In the genomic region with DNA sequence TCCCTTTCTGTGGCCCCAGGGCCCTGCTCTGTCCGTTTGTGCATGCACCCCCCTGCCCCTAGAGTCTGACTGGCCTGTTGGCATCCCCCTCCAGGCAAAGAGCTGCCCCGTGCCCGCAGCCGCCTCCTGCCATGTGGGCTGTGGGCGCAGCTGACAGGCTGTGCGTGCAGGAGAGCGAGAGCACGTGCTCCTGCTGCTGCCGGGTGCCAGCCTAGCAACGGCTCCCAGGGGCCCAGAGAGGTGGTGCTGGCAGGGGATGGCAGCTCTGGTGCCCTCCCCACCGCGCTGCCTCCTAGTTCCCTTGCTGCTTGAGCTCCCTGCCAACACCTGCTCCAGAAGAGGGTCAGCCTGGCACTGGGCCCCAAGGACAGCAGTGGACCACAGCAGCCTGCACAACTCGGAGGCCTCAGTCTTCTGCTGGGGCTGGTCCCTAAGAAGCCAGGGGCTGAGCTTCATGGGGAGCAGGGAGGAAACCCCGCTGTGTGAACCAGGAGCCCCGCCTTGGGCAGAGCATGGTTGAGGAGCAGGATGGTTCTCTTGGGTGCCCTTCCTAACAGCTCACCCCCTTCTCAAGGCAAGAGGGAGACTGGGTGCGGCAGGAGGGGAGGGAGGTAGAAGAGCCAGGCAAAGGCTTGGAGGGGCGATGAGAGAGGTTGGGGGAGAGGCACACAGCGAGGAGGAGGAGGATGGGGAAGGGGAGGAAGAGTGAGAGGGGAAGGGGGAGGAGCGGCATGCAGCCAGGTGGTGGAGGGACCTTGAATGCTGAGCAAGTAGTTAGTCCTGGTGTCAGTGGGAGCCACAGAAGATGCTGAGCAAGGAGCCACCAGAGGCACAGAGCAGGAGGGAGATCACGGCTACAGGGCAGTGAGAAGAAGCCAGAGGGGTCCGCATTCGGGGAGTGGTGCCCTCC, we compare ENCODE assay signal across 10 cellular contexts. TPM values are rescaled to one million over a fixed set of nuclear protein-coding genes. Genes with fewer than 3 reads are reported as not detected.
DNase-seq lines count a peak whose midpoint lies in the region; ATAC-seq, FAIRE-seq and TF ChIP-seq lines count a peak whose summit lies in the region.
"Had no signal": no experiment of that assay in that cellular context is flagged by ENCODE, and none has a peak within 500 bp of the region (broad histone marks: within the 10 kb centered on the region; RNA-seq: fewer than 3 reads in every experiment).

No MANE protein-coding gene starts in this region.

- H3K27me3 Mint-ChIP-seq in endodermal cell (ENCODE audit: insufficient read depth), result no peaks in the 10 kb centered on the region
- no peaks in the 10 kb centered on the region for H3K27me3 Mint-ChIP-seq in type B pancreatic cell

- CTCF ChIA-PET in HEK293 (lab: Yijun Ruan, JAX), result interaction anchor here (0.5 to 11.4 kb wide), 9 partner anchors 10 to 81 kb away, joined by 3 to 85 read pairs (median 14); no protein-coding TSS in a partner anchor

- FAIRE-seq in pancreas (lab: Jason Lieb, UNC), result no peak

- POLR2A ChIA-PET in HEK293 (lab: Yijun Ruan, JAX), result interaction anchor here (0.7 to 5.5 kb wide), 3 partner anchors 24 to 129 kb away, joined by 3 to 41 read pairs (median 3); a partner anchor contains a TSS

- H3K36me3 Mint-ChIP-seq in endodermal cell (ENCODE audit: low read depth) (no peaks in the 10 kb centered on the region), type B pancreatic cell (no peaks in the 10 kb centered on the region)

- H3K4me3 Mint-ChIP-seq in endodermal cell (no peak overlapping the region), type B pancreatic cell (no peak overlapping the region)

- H3K27me3 ChIP-seq in endodermal cell (ENCODE audit: control insufficient read depth, insufficient read depth, low read length, poor library complexity, severe bottlenecking), result no peaks in the 10 kb centered on the region
- H3K27me3 ChIP-seq in pancreas, result no peaks in the 10 kb centered on the region
- H3K27me3 ChIP-seq in HAP-1 (ENCODE audit: low read depth), result no peaks in the 10 kb centered on the region

- H3K4me3 ChIP-seq in HEK293 (ENCODE audit: low read depth, low read length), result no peak overlapping the region
- H3K4me3 ChIP-seq in endodermal cell (ENCODE audit: low read length), result no peak overlapping the region
- H3K4me3 ChIP-seq in pancreas, result no peak overlapping the region
- no peak overlapping the region for H3K4me3 ChIP-seq in HAP-1
- H3K4me3 ChIP-seq: prostate gland had no signal

- H3K9ac ChIP-seq in endodermal cell (ENCODE audit: extremely low read depth, low read length, poor library complexity, severe bottlenecking), result no peak overlapping the region

- H3K9me3 Mint-ChIP-seq in endodermal cell, result no peaks in the 10 kb centered on the region
- H3K9me3 Mint-ChIP-seq in type B pancreatic cell, result no peaks in the 10 kb centered on the region

- DNase-seq in NCI-H345 treated with DMSO at 0.1 percent for 48 hours (lab: John Stamatoyannopoulos, UW; ENCODE audit: unreplicated experiment), result peak; percentile 77
- DNase-seq in endodermal cell, result peak; percentile 59
- DNase-seq in pancreas, result peak in 1 of 6 donors; percentile 60
- DNase-seq in HAP-1 (ENCODE audit: low spot score in 2 of 2), result no peak
- no peak for DNase-seq in type B pancreatic cell (ENCODE audit: extremely low spot score, unreplicated experiment)
- DNase-seq: erythroblast had no signal

- H3K27ac ChIP-seq in HEK293 (ENCODE audit: extremely low read depth, low read depth, low read length) (no peak overlapping the region), endodermal cell (ENCODE audit: low read depth, low read length) (no peak overlapping the region), pancreas (no peak overlapping the region)
- H3K27ac ChIP-seq: prostate gland had no signal

- ATAC-seq in pancreas (peak in 3 of 4 donors; percentile 29 to 43 (median 36)), GM18519 (IDR thresholded peaks at IDR 0.05; ENCODE audit: low FRiP score, unreplicated experiment) (no peak), HG02981 (IDR thresholded peaks at IDR 0.05; ENCODE audit: unreplicated experiment) (no peak)

- H3K9me3 ChIP-seq in HEK293 (ENCODE audit: control insufficient read depth, insufficient read depth, low read depth, low read length) (no peaks in the 10 kb centered on the region), endodermal cell (ENCODE audit: control insufficient read depth, low read length) (no peaks in the 10 kb centered on the region), pancreas (no peaks in the 10 kb centered on the region), HAP-1 (no peaks in the 10 kb centered on the region)
- H3K9me3 ChIP-seq: prostate gland had no signal

- TF ChIP-seq CTCF in HEK293 (tag by site-specific recombination; IDR thresholded peaks at IDR 0.05), result no peak
- TF ChIP-seq CTCF in endodermal cell (conservative IDR thresholded peaks at IDR 0.05), result no peak
- no peak for TF ChIP-seq CTCF in pancreas (IDR thresholded peaks at IDR 0.05)
- no peak for TF ChIP-seq CTCF in type B pancreatic cell (conservative IDR thresholded peaks at IDR 0.05)

- peaks cover 5% of the 10 kb centered on the region for H3K4me1 ChIP-seq in HEK293 (ENCODE audit: control insufficient read depth, insufficient read depth, low read length)
- peaks cover 7% of the 10 kb centered on the region for H3K4me1 ChIP-seq in endodermal cell (ENCODE audit: control insufficient read depth, insufficient read depth, low read length)
- H3K4me1 ChIP-seq in pancreas, result peaks cover 0 to 3% (median 0%) of the 10 kb centered on the region in 3 donors
- H3K4me1 ChIP-seq in HAP-1, result peaks cover 13% of the 10 kb centered on the region
- H3K4me1 ChIP-seq: prostate gland had no signal

- WGBS in endodermal cell (ENCODE audit: insufficient coverage in 1 of 2, insufficient read length in 1 of 2), 2 experiments, result 85 to 92% methylated on average over 17 to 22 of the region's 22 CpGs
- 63 to 65% methylated on average over 21 to 22 of the region's 22 CpGs for WGBS in pancreas, 2 donors

- H3K4me1 Mint-ChIP-seq in endodermal cell (peaks cover 26% of the 10 kb centered on the region), type B pancreatic cell (ENCODE audit: unreplicated experiment) (peaks cover 30% of the 10 kb centered on the region)

- H3K27ac Mint-ChIP-seq in endodermal cell (no peak overlapping the region), type B pancreatic cell (no peak overlapping the region)

- H3K36me3 ChIP-seq in HEK293 (ENCODE audit: control insufficient read depth in 2 of 2, insufficient read depth in 1 of 2, low read length in 2 of 2), result no peaks in the 10 kb centered on the region
- H3K36me3 ChIP-seq in endodermal cell (ENCODE audit: control insufficient read depth, insufficient read depth, low read length), result no peaks in the 10 kb centered on the region
- no peaks in the 10 kb centered on the region for H3K36me3 ChIP-seq in pancreas
- H3K36me3 ChIP-seq in HAP-1 (replicated peaks), result no peaks in the 10 kb centered on the region
- H3K36me3 ChIP-seq: prostate gland had no signal

- intact Hi-C loops in pancreas (cut with DNase I), result no loop called here

- in situ Hi-C loops in HAP-1 (cut with MboI; ENCODE audit: low sequenced_read_pairs), result no loop called here

TF ChIP-seq in HEK293, 187 proteins besides CTCF, POLR2A, EP300 and RAD21:
- TF ChIP-seq ZNF341 (tag by site-specific recombination; IDR thresholded peaks at IDR 0.05; ENCODE audit: low read depth), result peak; percentile 76
- no peak for TF ChIP-seq REPIN1 (tag by site-specific recombination; IDR thresholded peaks at IDR 0.05; ENCODE audit: low read depth)
- TF ChIP-seq, protein P1, sequence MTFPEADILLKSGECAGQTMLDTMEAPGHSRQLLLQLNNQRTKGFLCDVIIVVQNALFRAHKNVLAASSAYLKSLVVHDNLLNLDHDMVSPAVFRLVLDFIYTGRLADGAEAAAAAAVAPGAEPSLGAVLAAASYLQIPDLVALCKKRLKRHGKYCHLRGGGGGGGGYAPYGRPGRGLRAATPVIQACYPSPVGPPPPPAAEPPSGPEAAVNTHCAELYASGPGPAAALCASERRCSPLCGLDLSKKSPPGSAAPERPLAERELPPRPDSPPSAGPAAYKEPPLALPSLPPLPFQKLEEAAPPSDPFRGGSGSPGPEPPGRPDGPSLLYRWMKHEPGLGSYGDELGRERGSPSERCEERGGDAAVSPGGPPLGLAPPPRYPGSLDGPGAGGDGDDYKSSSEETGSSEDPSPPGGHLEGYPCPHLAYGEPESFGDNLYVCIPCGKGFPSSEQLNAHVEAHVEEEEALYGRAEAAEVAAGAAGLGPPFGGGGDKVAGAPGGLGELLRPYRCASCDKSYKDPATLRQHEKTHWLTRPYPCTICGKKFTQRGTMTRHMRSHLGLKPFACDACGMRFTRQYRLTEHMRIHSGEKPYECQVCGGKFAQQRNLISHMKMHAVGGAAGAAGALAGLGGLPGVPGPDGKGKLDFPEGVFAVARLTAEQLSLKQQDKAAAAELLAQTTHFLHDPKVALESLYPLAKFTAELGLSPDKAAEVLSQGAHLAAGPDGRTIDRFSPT (tag by site-specific recombination; IDR thresholded peaks at IDR 0.05), result 0 out of 2 replicates have a peak, but pooled peaks have one; percentile 9
- TF ChIP-seq PRDM1 (tag by site-specific recombination; IDR thresholded peaks at IDR 0.05), result no peak
- TF ChIP-seq, protein P2, sequence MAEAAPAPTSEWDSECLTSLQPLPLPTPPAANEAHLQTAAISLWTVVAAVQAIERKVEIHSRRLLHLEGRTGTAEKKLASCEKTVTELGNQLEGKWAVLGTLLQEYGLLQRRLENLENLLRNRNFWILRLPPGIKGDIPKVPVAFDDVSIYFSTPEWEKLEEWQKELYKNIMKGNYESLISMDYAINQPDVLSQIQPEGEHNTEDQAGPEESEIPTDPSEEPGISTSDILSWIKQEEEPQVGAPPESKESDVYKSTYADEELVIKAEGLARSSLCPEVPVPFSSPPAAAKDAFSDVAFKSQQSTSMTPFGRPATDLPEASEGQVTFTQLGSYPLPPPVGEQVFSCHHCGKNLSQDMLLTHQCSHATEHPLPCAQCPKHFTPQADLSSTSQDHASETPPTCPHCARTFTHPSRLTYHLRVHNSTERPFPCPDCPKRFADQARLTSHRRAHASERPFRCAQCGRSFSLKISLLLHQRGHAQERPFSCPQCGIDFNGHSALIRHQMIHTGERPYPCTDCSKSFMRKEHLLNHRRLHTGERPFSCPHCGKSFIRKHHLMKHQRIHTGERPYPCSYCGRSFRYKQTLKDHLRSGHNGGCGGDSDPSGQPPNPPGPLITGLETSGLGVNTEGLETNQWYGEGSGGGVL (tag by site-specific recombination; IDR thresholded peaks at IDR 0.05), result peak; percentile 51
- no peak for TF ChIP-seq ZNF211 (tag by site-specific recombination; IDR thresholded peaks at IDR 0.05; ENCODE audit: low read depth)
- 0 out of 2 replicates have a peak, but pooled peaks have one; percentile 10 for TF ChIP-seq ZBTB17 (tag by site-specific recombination; IDR thresholded peaks at IDR 0.05)
TF ChIP-seq in HEK293: peak in this region for 4.

RNA-seq across cellular contexts. Expression of a gene that starts 23.8 kb away (rescaled TPM):
- total RNA-seq in endodermal cell (1,000 to 10,000 TPM; 1,233 to 1,450 TPM), pancreas (100 to 1,000 TPM; 319 to 600 (median 503) TPM), type B pancreatic cell (ENCODE audit: low replicate concordance) (969 and 1,228 TPM in 2 replicates)
- 1,679 TPM for polyA plus RNA-seq in endodermal cell (2013, experiment 1 of 2)
- polyA plus RNA-seq in endodermal cell (2013, experiment 2 of 2), result 1,712 TPM
- 100 to 1,000 TPM; 627 to 751 TPM for polyA plus RNA-seq in pancreas

Comparison
In these comparisons a context has a peak if more than half of its experiments do, and no peak if none do; other contexts are left out.
1. DNase-seq: peak in NCI-H345 treated with DMSO at 0.1 percent for 48 hours (single experiment) and endodermal cell (single experiment); none in HAP-1 (0 of 2) and type B pancreatic cell (single experiment).
2. ATAC-seq: peak in pancreas (3 of 4); none in GM18519 (single experiment) and HG02981 (single experiment).